ENCODE assay signal across 29 cellular contexts in genomic region chr7:41566581-41566980, GRCh38.
"Had no signal": no experiment of that assay in that cellular context is flagged by ENCODE, and none has a peak within 500 bp of the region (broad histone marks: within the 10 kb centered on the region; RNA-seq: fewer than 3 reads in every experiment).

No MANE protein-coding gene starts in this region.

- H3K4me3 Mint-ChIP-seq: endodermal cell; mesothelial cell of epicardium; naive B cell; nephron; stimulated activated naive CD8-positive, alpha-beta T cell treated with anti-CD3 and anti-CD28 coated beads, Interleukin-15, amount 100 ng/mL, for 72 hours had no signal

- H3K36me3 Mint-ChIP-seq: mesothelial cell of epicardium, naive B cell had no signal

- DNase-seq: effector CD8-positive, alpha-beta T cell; endodermal cell; foreskin melanocyte; glutamatergic neuron; heart right ventricle; hippocampal formation; left cardiac atrium; left lung; mesenchymal stem cell; mucosa of descending colon; naive B cell; occipital lobe; pancreas; right lobe of liver; small intestine; stimulated activated CD4-positive, alpha-beta T cell treated with anti-CD3 and anti-CD28 coated beads, Interleukin-12 subunit alpha, Interleukin-12 subunit beta, amount 100 ng/mL, for 4 hours; stimulated activated CD4-positive, alpha-beta T cell treated with anti-CD3 and anti-CD28 coated beads, Interleukin-1b, Interleukin-23, amount 100 ng/mL, for 48 hours; stimulated activated CD4-positive, alpha-beta T cell treated with anti-CD3 and anti-CD28 coated beads, Interleukin-4, amount 100 ng/mL, for 1 hour; stimulated activated CD8-positive, alpha-beta memory T cell treated with anti-CD3 and anti-CD28 coated beads, Interleukin-4, amount 100 ng/mL, for 48 hours; stimulated activated naive CD4-positive, alpha-beta T cell; stimulated activated naive CD8-positive, alpha-beta T cell treated with anti-CD3 and anti-CD28 coated beads, Interleukin-15, amount 100 ng/mL, for 72 hours; transverse colon had no signal

- H3K4me1 ChIP-seq: esophagus muscularis mucosa, pancreas, right lobe of liver, suprapubic skin, transverse colon, vagina had no signal

- ATAC-seq: left cardiac atrium; left lung; mucosa of descending colon; right lobe of liver; stimulated activated naive CD8-positive, alpha-beta T cell treated with anti-CD3 and anti-CD28 coated beads, Interleukin-15, amount 100 ng/mL, for 72 hours had no signal

- H3K9me3 Mint-ChIP-seq: endodermal cell, nephron had no signal

- H3K9me3 ChIP-seq: esophagus muscularis mucosa, heart right ventricle, left lung, mucosa of descending colon, pancreas, right lobe of liver, suprapubic skin, transverse colon, vagina had no signal

- H3K36me3 ChIP-seq: esophagus muscularis mucosa, heart right ventricle, left lung, pancreas, right lobe of liver, suprapubic skin, transverse colon, vagina had no signal

- H3K27ac Mint-ChIP-seq: endodermal cell; mesothelial cell of epicardium; nephron; stimulated activated naive CD8-positive, alpha-beta T cell treated with anti-CD3 and anti-CD28 coated beads, Interleukin-15, amount 100 ng/mL, for 72 hours had no signal

- H3K4me1 Mint-ChIP-seq: endodermal cell; stimulated activated naive CD8-positive, alpha-beta T cell treated with anti-CD3 and anti-CD28 coated beads, Interleukin-15, amount 100 ng/mL, for 72 hours had no signal

- H3K27me3 ChIP-seq: esophagus muscularis mucosa, heart right ventricle, left lung, pancreas, right lobe of liver, suprapubic skin, transverse colon, vagina had no signal

- FAIRE-seq: colon, islet of Langerhans, pancreas, small intestine had no signal

- H3K4me3 ChIP-seq: esophagus muscularis mucosa, heart right ventricle, left lung, mucosa of descending colon, pancreas, right lobe of liver, suprapubic skin, transverse colon, vagina had no signal

- H3K27ac ChIP-seq: esophagus muscularis mucosa, heart right ventricle, pancreas, right lobe of liver, suprapubic skin, transverse colon, vagina had no signal
